ENCODE assay signal across 9 cellular contexts in the genomic region with DNA sequence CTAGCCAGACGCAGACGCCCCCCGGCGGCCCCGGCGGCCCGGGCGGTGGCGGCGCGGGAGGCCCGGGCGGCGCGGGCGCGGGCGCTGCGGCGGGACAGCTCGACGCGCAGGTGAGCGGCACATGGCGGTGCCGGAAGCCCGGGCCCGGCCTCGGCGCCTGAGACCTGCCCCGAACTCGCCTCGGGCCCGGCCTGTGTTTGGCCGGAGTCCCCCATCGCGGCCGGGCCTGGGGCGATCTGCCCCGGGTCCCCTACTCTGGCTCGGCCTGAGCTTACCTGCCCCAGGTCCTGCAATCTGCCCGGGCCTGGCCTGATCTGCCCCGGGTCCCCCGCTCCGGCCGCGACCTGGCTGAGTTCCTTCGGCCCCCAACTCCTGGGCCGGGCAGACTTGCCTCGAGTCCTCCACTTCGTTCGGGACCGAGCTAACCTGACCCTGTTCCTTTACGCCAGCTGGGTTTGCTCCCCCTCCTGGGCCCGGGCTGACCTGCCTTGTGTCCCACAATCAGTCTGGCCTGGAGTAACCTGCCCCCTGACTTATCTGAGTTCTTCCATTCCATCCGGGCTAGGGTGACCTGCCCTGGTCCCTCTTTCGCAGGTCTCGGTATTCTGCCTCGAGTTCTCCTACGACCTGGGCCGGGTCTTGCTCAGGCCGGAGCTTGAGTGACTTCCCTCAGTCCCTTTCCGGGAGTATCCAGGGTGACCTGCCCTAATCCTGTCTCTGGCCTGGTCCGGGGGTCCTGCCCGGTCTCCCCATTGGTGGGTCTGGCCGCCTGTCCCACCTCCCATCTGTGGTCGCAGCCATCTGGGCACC. TPM values are rescaled to one million over a fixed set of nuclear protein-coding genes. Genes with fewer than 3 reads are reported as not detected.
A peak's percentile ranks its signal among the peaks of the same experiment; 100 is the strongest.
DNase-seq lines count a peak whose midpoint lies in the region; ATAC-seq and TF ChIP-seq lines count a peak whose summit lies in the region.
"Had no signal": no experiment of that assay in that cellular context is flagged by ENCODE, and none has a peak within 500 bp of the region (broad histone marks: within the 10 kb centered on the region; RNA-seq: fewer than 3 reads in every experiment).

No MANE protein-coding gene starts in this region.

- POLR2A ChIA-PET in SK-N-SH (lab: Yijun Ruan, JAX) = interaction anchor here (1.3 to 2.0 kb wide), 4 partner anchors 8 to 16 kb away, joined by 4 to 9 read pairs (median 6); no protein-coding TSS in a partner anchor

- H3K4me1 ChIP-seq in SK-N-SH (ENCODE audit: control insufficient read depth in 1 of 2, insufficient read depth in 2 of 2, low read depth in 1 of 2, low read length in 1 of 2) (peaks cover 7 to 18% of the 10 kb centered on the region in 2 experiments; a peak in 3 of 4 replicates), ectodermal cell (ENCODE audit: control insufficient read depth, insufficient read depth, low read length) (peaks cover 12% of the 10 kb centered on the region), upper lobe of right lung (peaks cover 39% of the 10 kb centered on the region)

- peaks cover 4% of the 10 kb centered on the region for H3K36me3 Mint-ChIP-seq in mesothelial cell of epicardium

- no peaks in the 10 kb centered on the region for H3K27me3 ChIP-seq in SK-N-SH (ENCODE audit: insufficient read depth)
- peaks cover 3% of the 10 kb centered on the region for H3K27me3 ChIP-seq in ectodermal cell (ENCODE audit: control insufficient read depth, insufficient read depth, low read length, poor library complexity, severe bottlenecking)
- H3K27me3 ChIP-seq in upper lobe of right lung = no peaks in the 10 kb centered on the region

- H3K9me2 ChIP-seq in SK-N-SH = no peaks in the 10 kb centered on the region

- no peak overlapping the region for H2AFZ ChIP-seq in SK-N-SH (ENCODE audit: low read depth)

- H3K4me1 Mint-ChIP-seq in mesothelial cell of epicardium = peaks cover 32% of the 10 kb centered on the region

- peak overlapping the region; percentile 93 for H3K9ac ChIP-seq in SK-N-SH

- ATAC-seq in GM18867 (IDR thresholded peaks at IDR 0.05; ENCODE audit: unreplicated experiment) (peak; percentile 21), HG03064 (IDR thresholded peaks at IDR 0.05; ENCODE audit: low read depth, unreplicated experiment) (peak; percentile 18), upper lobe of right lung (peak; percentile 45)

- TF ChIP-seq CTCF in AG09319 (IDR thresholded peaks at IDR 0.05; ENCODE audit: low read depth, low read length) (peak; percentile 31), SK-N-SH (IDR thresholded peaks at IDR 0.05) (peak; percentile 32), mesothelial cell of epicardium (IDR thresholded peaks at IDR 0.05; ENCODE audit: unreplicated experiment) (no peak), upper lobe of right lung (IDR thresholded peaks at IDR 0.05) (peak; percentile 17)

- peak overlapping the region; percentile 83 to 89 for H3K4me3 ChIP-seq in SK-N-SH (ENCODE audit: low read depth in 2 of 2, low read length in 1 of 2)
- peak overlapping the region; percentile 90 for H3K4me3 ChIP-seq in ectodermal cell (ENCODE audit: insufficient read depth, low read depth, low read length)
- peak overlapping the region; percentile 93 for H3K4me3 ChIP-seq in upper lobe of right lung

- H3K79me2 ChIP-seq in SK-N-SH (ENCODE audit: insufficient read depth) = peaks cover 57% of the 10 kb centered on the region

- H3K27ac ChIP-seq in SK-N-SH (ENCODE audit: low read depth in 2 of 2, low read length in 1 of 2) (peak overlapping the region; percentile 54 to 80; a peak in 3 of 4 replicates), ectodermal cell (ENCODE audit: insufficient read depth, low read depth, low read length, poor library complexity, severe bottlenecking) (no peak overlapping the region), upper lobe of right lung (peak overlapping the region; percentile 87)

- H3K4me3 Mint-ChIP-seq in mesothelial cell of epicardium = peak overlapping the region; percentile 94

- peaks cover 53% of the 10 kb centered on the region for H4K20me1 ChIP-seq in SK-N-SH (ENCODE audit: insufficient read depth)

- H3K27me3 Mint-ChIP-seq in mesothelial cell of epicardium (ENCODE audit: low read depth) = peaks cover 2% of the 10 kb centered on the region

- TF ChIP-seq EP300 in SK-N-SH (IDR thresholded peaks at IDR 0.05; ENCODE audit: borderline replicate concordance in 1 of 2, low read depth in 1 of 2, low read length in 1 of 2) = no peak

- H3K36me3 ChIP-seq in SK-N-SH (replicated peaks in 1 of 2; ENCODE audit: control insufficient read depth in 1 of 2, insufficient read depth in 2 of 2, low read length in 1 of 2) (peaks cover 5 to 9% of the 10 kb centered on the region in 2 experiments), ectodermal cell (ENCODE audit: control insufficient read depth, insufficient read depth, low read length) (no peaks in the 10 kb centered on the region), upper lobe of right lung (peaks cover 1% of the 10 kb centered on the region)

- H3K27ac Mint-ChIP-seq in mesothelial cell of epicardium = peak overlapping the region; percentile 97

- intact Hi-C loops in upper lobe of right lung (cut with DNase I) = no loop called here

- H3F3A ChIP-seq in SK-N-SH (replicated peaks; ENCODE audit: insufficient read depth) = no peaks in the 10 kb centered on the region

- no peak for DNase-seq in AG09319 (ENCODE audit: extremely low read depth, low read depth)
- peak; percentile 71 for DNase-seq in SK-N-SH
- DNase-seq in mesothelial cell of epicardium (ENCODE audit: low spot score in 2 of 2, unreplicated experiment in 2 of 2) = peak in 1 of 2 experiments; percentile 49
- no peak for DNase-seq in upper lobe of right lung
- no peak for DNase-seq in T1000 (lab: John Stamatoyannopoulos, UW)

- 2% methylated on average over 21 of the region's 67 CpGs for WGBS in SK-N-SH (ENCODE audit: low lambda C conversion rate)
- WGBS in ectodermal cell, 2 experiments = 1% methylated on average over 67 of the region's 67 CpGs

- peaks cover 3% of the 10 kb centered on the region for H3K9me3 Mint-ChIP-seq in mesothelial cell of epicardium

- peaks cover 1% of the 10 kb centered on the region; the same call in 1 of the 2 replicates for H3K9me3 ChIP-seq in SK-N-SH
- no peaks in the 10 kb centered on the region for H3K9me3 ChIP-seq in ectodermal cell (ENCODE audit: control insufficient read depth, low read length)
- no peaks in the 10 kb centered on the region for H3K9me3 ChIP-seq in upper lobe of right lung

- no peak for TF ChIP-seq RAD21 in SK-N-SH (IDR thresholded peaks at IDR 0.05; ENCODE audit: low read length)

- CTCF ChIA-PET in SK-N-SH (lab: Yijun Ruan, JAX) = interaction anchor here (0.7 to 8.6 kb wide), 10 partner anchors 9 to 238 kb away, joined by 3 to 124 read pairs (median 5); no protein-coding TSS in a partner anchor

- peak overlapping the region; percentile 100 for H3K4me2 ChIP-seq in SK-N-SH

TF ChIP-seq in SK-N-SH, 30 proteins besides CTCF, POLR2A, EP300 and RAD21:
- TF ChIP-seq EZH2phosphoT487 (IDR thresholded peaks at IDR 0.05; ENCODE audit: borderline replicate concordance, low read depth) (no peak), YY1 (IDR thresholded peaks at IDR 0.05; ENCODE audit: low read depth) (no peak), TAF1 (IDR thresholded peaks at IDR 0.05; ENCODE audit: borderline replicate concordance, low read depth, low read length) (no peak), GATA2 (CRISPR knock-in tag; IDR thresholded peaks at IDR 0.05) (no peak), JUND (IDR thresholded peaks at IDR 0.05) (no peak)
- TF ChIP-seq, protein P1, sequence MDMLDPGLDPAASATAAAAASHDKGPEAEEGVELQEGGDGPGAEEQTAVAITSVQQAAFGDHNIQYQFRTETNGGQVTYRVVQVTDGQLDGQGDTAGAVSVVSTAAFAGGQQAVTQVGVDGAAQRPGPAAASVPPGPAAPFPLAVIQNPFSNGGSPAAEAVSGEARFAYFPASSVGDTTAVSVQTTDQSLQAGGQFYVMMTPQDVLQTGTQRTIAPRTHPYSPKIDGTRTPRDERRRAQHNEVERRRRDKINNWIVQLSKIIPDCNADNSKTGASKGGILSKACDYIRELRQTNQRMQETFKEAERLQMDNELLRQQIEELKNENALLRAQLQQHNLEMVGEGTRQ (IDR thresholded peaks at IDR 0.05; ENCODE audit: borderline replicate concordance, low read depth, low read length) = no peak
- TF ChIP-seq, protein P2, sequence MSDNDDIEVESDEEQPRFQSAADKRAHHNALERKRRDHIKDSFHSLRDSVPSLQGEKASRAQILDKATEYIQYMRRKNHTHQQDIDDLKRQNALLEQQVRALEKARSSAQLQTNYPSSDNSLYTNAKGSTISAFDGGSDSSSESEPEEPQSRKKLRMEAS (IDR thresholded peaks at IDR 0.05; ENCODE audit: low read depth) = no peak
- TF ChIP-seq, protein P3, sequence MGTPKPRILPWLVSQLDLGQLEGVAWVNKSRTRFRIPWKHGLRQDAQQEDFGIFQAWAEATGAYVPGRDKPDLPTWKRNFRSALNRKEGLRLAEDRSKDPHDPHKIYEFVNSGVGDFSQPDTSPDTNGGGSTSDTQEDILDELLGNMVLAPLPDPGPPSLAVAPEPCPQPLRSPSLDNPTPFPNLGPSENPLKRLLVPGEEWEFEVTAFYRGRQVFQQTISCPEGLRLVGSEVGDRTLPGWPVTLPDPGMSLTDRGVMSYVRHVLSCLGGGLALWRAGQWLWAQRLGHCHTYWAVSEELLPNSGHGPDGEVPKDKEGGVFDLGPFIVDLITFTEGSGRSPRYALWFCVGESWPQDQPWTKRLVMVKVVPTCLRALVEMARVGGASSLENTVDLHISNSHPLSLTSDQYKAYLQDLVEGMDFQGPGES (IDR thresholded peaks at IDR 0.05; ENCODE audit: low read depth, low read length) = no peak

RNA-seq across cellular contexts. Expression of a gene that starts 0.8 kb away (rescaled TPM):
- 20.3 and 33.3 TPM in 2 replicates for polyA plus RNA-seq in SK-N-SH (2012; rRNA removed)
- polyA plus RNA-seq in SK-N-SH (2012; cell fraction: cytosol; rRNA removed) = 15.1 and 18.6 TPM in 2 replicates
- polyA plus RNA-seq in SK-N-SH (2012; cell fraction: nucleus; rRNA removed) = 79.6 and 83.0 TPM in 2 replicates
- 49.8 TPM for polyA plus RNA-seq in ectodermal cell (2013, experiment 1 of 4)
- 57.8 TPM for polyA plus RNA-seq in ectodermal cell (2013, experiment 2 of 4)
- 38.0 TPM for polyA plus RNA-seq in ectodermal cell (2013, experiment 3 of 4)
- polyA plus RNA-seq in ectodermal cell (2013, experiment 4 of 4) = 41.5 TPM
- 72.1 to 73.3 TPM (median 73.0 TPM) in 3 replicates for total RNA-seq in mesothelial cell of epicardium
- total RNA-seq in upper lobe of right lung = 80.8 TPM

RNA-seq across cellular contexts. Expression of a gene that starts 41.4 kb away (rescaled TPM):
- polyA plus RNA-seq in SK-N-SH (2012; rRNA removed) = 0.26 and 0.42 TPM in 2 replicates
- 0.15 and 0.17 TPM in 2 replicates for polyA plus RNA-seq in SK-N-SH (2012; cell fraction: cytosol; rRNA removed)
- 0.35 and 1.6 TPM in 2 replicates for polyA plus RNA-seq in SK-N-SH (2012; cell fraction: nucleus; rRNA removed)
- polyA plus RNA-seq in ectodermal cell (2013, experiment 1 of 4) = not detected
- polyA plus RNA-seq in ectodermal cell (2013, experiment 2 of 4) = not detected
- not detected for polyA plus RNA-seq in ectodermal cell (2013, experiment 3 of 4)
- polyA plus RNA-seq in ectodermal cell (2013, experiment 4 of 4) = not detected
- total RNA-seq in mesothelial cell of epicardium (0.16 to 0.31 TPM (median 0.18 TPM) in 3 replicates), upper lobe of right lung (9.7 TPM)
- total RNA-seq: NCI-H460 had no signal
